8 cellular contexts compared by ENCODE assay signal in genomic region chr7:6706666-6707407, GRCh38. TPM values are rescaled to one million over a fixed set of nuclear protein-coding genes. Genes with fewer than 3 reads are reported as not detected.
DNase-seq lines count a peak whose midpoint lies in the region; ATAC-seq and FAIRE-seq lines count a peak whose summit lies in the region.

Gene ZNF12 (minus strand): TSS chr7:6706947. CDS start chr7:6705173, 1,774 bp downstream.

- intact Hi-C loops in T-helper 2 cell treated with Interferon-gamma antibody and Interleukin-4, amounts not matched to agents 100 ng/mL and 5 ng/mL, for 36 hours (cut with micrococcal nuclease) = loop anchor here (1.0 to 2.0 kb wide), 3 partner anchors 22 to 130 kb away; partner anchors contain the start of genes ZDHHC4 and ZNF316
- intact Hi-C loops in right cardiac atrium (cut with DNase I) = no loop called here

- ATAC-seq in HG02973 (IDR thresholded peaks at IDR 0.05; ENCODE audit: unreplicated experiment) = peak; percentile 91
- ATAC-seq in right cardiac atrium = peak; percentile 99

- WGBS in right cardiac atrium = 2% methylated on average over 65 of the region's 65 CpGs

- H3K27ac ChIP-seq in right cardiac atrium (ENCODE audit: low read length) = peak within 1 kb of the TSS; percentile 82

- FAIRE-seq in GM18507 (lab: Jason Lieb, UNC) (peak; percentile 87), urothelium cell line (lab: Jason Lieb, UNC) (peak; percentile 97)

- H3K4me1 ChIP-seq in right cardiac atrium (ENCODE audit: control insufficient read depth, insufficient read depth, low read length) = peaks cover 11% of the 10 kb centered on the region

- peak within 1 kb of the TSS; percentile 83 for H3K4me3 ChIP-seq in right cardiac atrium (ENCODE audit: low read length)

- H3K9me3 ChIP-seq in right cardiac atrium (ENCODE audit: control insufficient read depth, low read length) = no peaks in the 10 kb centered on the region

- H3K27me3 ChIP-seq in right cardiac atrium (ENCODE audit: control insufficient read depth, insufficient read depth) = no peaks in the 10 kb centered on the region

- DNase-seq in GM18507 (ENCODE audit: extremely low spot score, insufficient read length, low read depth) = peak; percentile 94
- peak; percentile 91 to 94 for DNase-seq in NCI-H1930 (lab: John Stamatoyannopoulos, UW)
- peak; percentile 57 to 97 (median 91) for DNase-seq in anterior cingulate cortex (lab: John Stamatoyannopoulos, UW)
- DNase-seq in right cardiac atrium = peak; percentile 99
- peak; percentile 61 for DNase-seq in pulmonary artery endothelial cell (ENCODE audit: low read depth, low spot score)
- DNase-seq in urothelium cell line (ENCODE audit: low spot score) = peak; percentile 100

RNA-seq across cellular contexts. Expression of gene ZNF12, which starts in this region (rescaled TPM):
- 20.9 and 22.7 TPM in 2 replicates for total RNA-seq in T-helper 2 cell treated with Interferon-gamma antibody and Interleukin-4, amounts not matched to agents 100 ng/mL and 5 ng/mL, for 36 hours
- 10 to 100 TPM; 18.2 to 25.3 (median 20.9) TPM for total RNA-seq in right cardiac atrium
- 9.6 TPM for polyA plus RNA-seq in right cardiac atrium
- 12.4 and 15.9 TPM in 2 replicates for total RNA-seq in pulmonary artery endothelial cell

Comparison
In these comparisons a context has a peak if more than half of its experiments do, and no peak if none do; other contexts are left out.
1. Peak in every context shown above with its lines: DNase-seq, ATAC-seq, H3K4me3 ChIP-seq and H3K27ac ChIP-seq.